ENCODE assay signal across 8 cellular contexts in the genomic region with DNA sequence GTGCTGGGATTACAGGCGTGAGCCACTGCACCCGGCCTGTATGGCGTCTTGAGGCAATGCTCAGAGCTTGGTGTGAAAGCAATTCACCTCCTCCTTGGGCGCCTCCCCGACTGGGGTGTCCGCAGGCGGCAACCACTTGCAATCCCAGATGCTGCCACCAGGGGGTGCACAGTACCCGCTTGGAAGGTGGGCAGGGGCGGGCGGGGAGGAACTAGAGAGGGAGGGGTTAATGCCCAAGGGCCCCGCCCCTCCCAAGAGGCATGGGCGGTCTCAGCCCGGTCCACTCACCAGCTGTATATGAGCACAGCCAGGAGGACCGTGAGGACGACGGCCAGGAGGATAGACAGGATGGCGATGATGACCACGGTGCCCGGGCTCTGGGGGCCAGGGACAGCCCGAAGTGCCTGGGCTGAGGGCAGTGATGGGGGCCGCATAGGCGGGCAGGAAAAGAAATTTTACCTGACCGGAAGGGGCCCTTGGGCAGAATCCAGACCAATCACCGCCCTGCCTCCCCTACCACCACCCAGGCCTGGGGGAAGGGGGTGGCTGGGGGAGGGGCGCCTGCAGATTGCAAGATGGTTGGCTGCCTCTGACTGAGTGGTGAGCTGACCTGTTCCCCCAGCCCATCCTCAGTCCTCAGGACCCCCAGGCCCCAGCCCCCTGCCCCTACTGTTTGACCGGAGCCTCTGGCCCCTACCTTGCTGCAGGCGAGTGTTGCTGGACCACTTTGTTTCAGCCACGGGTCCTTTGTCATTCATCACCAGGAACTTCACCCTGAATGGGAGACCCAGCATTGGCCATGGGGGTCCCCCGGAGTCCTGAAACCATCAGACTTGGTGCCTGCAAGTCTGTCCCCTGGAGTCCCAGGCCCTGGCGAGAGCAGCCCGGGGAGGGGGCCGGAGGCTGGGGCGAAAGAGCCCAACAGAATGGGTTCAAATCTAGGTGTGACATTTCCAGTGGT. TPM values are rescaled to one million over a fixed set of nuclear protein-coding genes. Genes with fewer than 3 reads are reported as not detected.
DNase-seq lines count a peak whose midpoint lies in the region; ATAC-seq and TF ChIP-seq lines count a peak whose summit lies in the region.
"Not testable (repeated sequence)": the region's sequence is repeated elsewhere in the genome, so short reads cannot be mapped to it uniquely, and the experiment has no call there.

No MANE protein-coding gene starts in this region.

- H3K9me3 ChIP-seq in left ventricle myocardium inferior (replicated peaks); testis: not testable (repeated sequence)

- in situ Hi-C loops in astrocyte of the cerebellum (cut with HindIII; ENCODE audit: low sequenced_read_pairs), result not testable (repeated sequence)

- not testable (repeated sequence) for H3K27me3 ChIP-seq in left ventricle myocardium inferior (ENCODE audit: low read depth); testis

- intact Hi-C loops in left ventricle myocardium inferior (cut with micrococcal nuclease); posterior cingulate gyrus (cut with DNase I); testis (cut with DNase I; ENCODE audit: low total_unique reads): not testable (repeated sequence)

- H3K36me3 ChIP-seq in left ventricle myocardium inferior; testis (ENCODE audit: low read depth, missing control alignments): not testable (repeated sequence)

- not testable (repeated sequence) for H3K4me1 ChIP-seq in left ventricle myocardium inferior, testis

- 31 to 78% methylated on average over 4 to 31 of the region's 33 CpGs for WGBS in testis, 2 donors

- ATAC-seq in HG02571 (IDR thresholded peaks at IDR 0.05; ENCODE audit: unreplicated experiment), result peak; percentile 77

- DNase-seq in NAMALWA (ENCODE audit: low spot score) (peak; percentile 56), astrocyte of the cerebellum (ENCODE audit: low read depth) (peak; percentile 4), left ventricle myocardium inferior (peak; percentile 72), posterior cingulate gyrus (peak in 7 of 10 donors; percentile 4 to 94 (median 79)), testis (peak; percentile 28)

- TF ChIP-seq POLR2A in testis (IDR thresholded peaks at IDR 0.05), result not testable (repeated sequence)

- H3K27ac ChIP-seq in left ventricle myocardium inferior (replicated peaks), result peak overlapping the region; percentile 19
- H3K27ac ChIP-seq in testis, result not testable (repeated sequence)

- H3K4me3 ChIP-seq in WI38 (ENCODE audit: low read depth, low read length); astrocyte of the cerebellum (ENCODE audit: low read depth, low read length); testis: not testable (repeated sequence)
- peak overlapping the region; percentile 37 for H3K4me3 ChIP-seq in left ventricle myocardium inferior

- TF ChIP-seq CTCF in GM12873 (IDR thresholded peaks at IDR 0.05; ENCODE audit: insufficient read depth, low read depth, low read length, missing control alignments) (peak; percentile 59), WI38 (IDR thresholded peaks at IDR 0.05; ENCODE audit: low read depth, low read length) (peak; percentile 25; the same call in 1 of the 2 replicates), astrocyte of the cerebellum (IDR thresholded peaks at IDR 0.05; ENCODE audit: low read depth, low read length, missing control alignments) (peak; percentile 49), left ventricle myocardium inferior (IDR thresholded peaks at IDR 0.05; ENCODE audit: borderline replicate concordance) (peak; percentile 76), testis (IDR thresholded peaks at IDR 0.05) (peak in 1 of 3 experiments; percentile 71)

RNA-seq across cellular contexts. Expression of a gene that starts 11.5 kb away (rescaled TPM):
- not detected for total RNA-seq in left ventricle myocardium inferior
- 1 to 10 TPM; 2.7 to 7.3 TPM for total RNA-seq in testis
- 8.3 TPM for polyA plus RNA-seq in testis (ENCODE audit: insufficient read depth, low read depth, low replicate concordance)

RNA-seq across cellular contexts. Expression of a gene that starts 58.3 kb away (rescaled TPM):
- total RNA-seq in left ventricle myocardium inferior (33.1 TPM), testis (10 to 100 TPM; 61.4 to 72.7 TPM)
- 50.0 TPM for polyA plus RNA-seq in testis (ENCODE audit: insufficient read depth, low read depth, low replicate concordance)

RNA-seq across cellular contexts. Expression of a gene that starts 59.9 kb away (rescaled TPM):
- total RNA-seq in left ventricle myocardium inferior, result 44.9 TPM
- 10 to 100 TPM; 15.8 to 18.3 TPM for total RNA-seq in testis
- 18.6 TPM for polyA plus RNA-seq in testis (ENCODE audit: insufficient read depth, low read depth, low replicate concordance)

Comparison
In these comparisons a context has a peak if more than half of its experiments do, and no peak if none do; other contexts are left out.
1. DNase-seq: peak in every context shown above with its lines; median percentile 79 in posterior cingulate gyrus; 72 in left ventricle myocardium inferior; 56 in NAMALWA; 28 in testis; 4 in astrocyte of the cerebellum.